In genomic region chr16:30521873-30522641, GRCh38 we compare ENCODE assay signal across 16 cellular contexts. TPM values are rescaled to one million over a fixed set of nuclear protein-coding genes. Genes with fewer than 3 reads are reported as not detected.
A peak's percentile ranks its signal among the peaks of the same experiment; 100 is the strongest.
DNase-seq lines count a peak whose midpoint lies in the region; ATAC-seq, FAIRE-seq and TF ChIP-seq lines count a peak whose summit lies in the region.
"Had no signal": no experiment of that assay in that cellular context is flagged by ENCODE, and none has a peak within 500 bp of the region (broad histone marks: within the 10 kb centered on the region; RNA-seq: fewer than 3 reads in every experiment).

No MANE protein-coding gene starts in this region.

- H3K4me3 Mint-ChIP-seq in memory B cell, result no peak overlapping the region
- no peak overlapping the region for H3K4me3 Mint-ChIP-seq in activated CD4-positive, alpha-beta T cell treated with anti-CD3 and anti-CD28 coated beads, Interleukin-2, amount 10 ng/mL, durations not matched to agents 7 days and 5 days
- H3K4me3 Mint-ChIP-seq: stimulated activated naive CD8-positive, alpha-beta T cell treated with anti-CD3 and anti-CD28 coated beads, Interleukin-15, amount 100 ng/mL, for 72 hours had no signal

- SMC1A ChIA-PET in GM12878 (lab: Charles Lee; ENCODE audit: uncharacterized antibody, unreplicated experiment), result no interaction called here

- H3K36me3 Mint-ChIP-seq in memory B cell, result peaks cover 26% of the 10 kb centered on the region
- peaks cover 42% of the 10 kb centered on the region for H3K36me3 Mint-ChIP-seq in activated CD4-positive, alpha-beta T cell treated with anti-CD3 and anti-CD28 coated beads, Interleukin-2, amount 10 ng/mL, durations not matched to agents 7 days and 5 days (ENCODE audit: low read depth)

- RAD21 ChIA-PET in GM12878 (lab: Charles Lee; ENCODE audit: unreplicated experiment), result no interaction called here

- intact Hi-C loops in GM12878 (cut with micrococcal nuclease; ENCODE audit: unreplicated experiment), result no loop called here

- H3K79me2 ChIP-seq in GM12878 (ENCODE audit: control insufficient read depth, insufficient read depth, low read length), result no peaks in the 10 kb centered on the region
- H3K79me2 ChIP-seq in smooth muscle cell (ENCODE audit: low read depth), result no peaks in the 10 kb centered on the region

- peaks cover 14 to 26% of the 10 kb centered on the region in 2 experiments for H3K36me3 ChIP-seq in GM12878 (ENCODE audit: control insufficient read depth in 2 of 2, insufficient read depth in 2 of 2, low read length in 1 of 2)
- no peaks in the 10 kb centered on the region for H3K36me3 ChIP-seq in smooth muscle cell (ENCODE audit: low read depth)

- peak; percentile 40 to 64 for DNase-seq in A549 (ENCODE audit: low read depth in 1 of 2, low spot score in 1 of 2)
- DNase-seq in HK-2 (ENCODE audit: unreplicated experiment), result peak; percentile 64
- DNase-seq in GM12878 (ENCODE audit: low read depth, low spot score), result no peak
- DNase-seq in memory B cell (ENCODE audit: low spot score in 2 of 2), result no peak
- no peak for DNase-seq in smooth muscle cell (lab: John Stamatoyannopoulos, UW; ENCODE audit: unreplicated experiment)
- DNase-seq in GM19240 (ENCODE audit: insufficient read length, low spot score), result no peak
- DNase-seq in activated CD4-positive, alpha-beta T cell treated with anti-CD3 and anti-CD28 coated beads, Interleukin-2, amount 10 ng/mL, durations not matched to agents 7 days and 5 days, result no peak
- DNase-seq: aorta; effector CD8-positive, alpha-beta T cell; HCEC 1CT; NCI-H2227 treated with DMSO at 0.1 percent for 48 hours; stimulated activated CD4-positive, alpha-beta T cell treated with anti-CD3 and anti-CD28 coated beads, Interleukin-4, amount 100 ng/mL, for 1 hour had no signal

- CTCF ChIA-PET in A549 (lab: Yijun Ruan, JAX) (interaction anchor here (0.6 to 1.1 kb wide), 5 partner anchors 9 to 474 kb away, joined by 3 to 4 read pairs (median 3); no protein-coding TSS in a partner anchor), GM12878 (lab: Yijun Ruan, JAX) (interaction anchor here (0.9 to 1.1 kb wide), 2 partner anchors 72 to 75 kb away, joined by 3 to 4 read pairs; no protein-coding TSS in a partner anchor)
- CTCF ChIA-PET in activated CD4-positive, alpha-beta T cell treated with anti-CD3 and anti-CD28 coated beads, Interleukin-2, amount 10 ng/mL, durations not matched to agents 7 days and 5 days (lab: Charles Lee), result interaction anchor here (0.8 to 1.5 kb wide), 4 partner anchors 31 to 172 kb away, joined by 3 read pairs; no protein-coding TSS in a partner anchor

- no peak overlapping the region for H3K4me3 ChIP-seq in A549
- no peak overlapping the region for H3K4me3 ChIP-seq in GM12878
- H3K4me3 ChIP-seq in smooth muscle cell, result no peak overlapping the region

- BruUV-seq in GM12878 (replicated peaks; lab: Mats Ljungman, UMichigan), result no TSS peak

- H3K9ac ChIP-seq in GM12878 (ENCODE audit: control insufficient read depth, insufficient read depth, low read length) (no peak overlapping the region), smooth muscle cell (ENCODE audit: low read depth) (no peak overlapping the region)

- no peaks in the 10 kb centered on the region for H3K9me3 Mint-ChIP-seq in memory B cell
- no peaks in the 10 kb centered on the region for H3K9me3 Mint-ChIP-seq in activated CD4-positive, alpha-beta T cell treated with anti-CD3 and anti-CD28 coated beads, Interleukin-2, amount 10 ng/mL, durations not matched to agents 7 days and 5 days
- H3K9me3 Mint-ChIP-seq: stimulated activated naive CD8-positive, alpha-beta T cell treated with anti-CD3 and anti-CD28 coated beads, Interleukin-15, amount 100 ng/mL, for 72 hours had no signal

- TF ChIP-seq RAD21 in A549 (conservative IDR thresholded peaks at IDR 0.05 in 1 of 2, IDR thresholded peaks at IDR 0.05 in 1 of 2) (no peak), GM12878 (IDR thresholded peaks at IDR 0.05; ENCODE audit: insufficient read depth, low read depth, low read length) (no peak)

- TF ChIP-seq CTCF in A549 (IDR thresholded peaks at IDR 0.05) (no peak), GM12878 (IDR thresholded peaks at IDR 0.05 in 2 of 3, conservative IDR thresholded peaks at IDR 0.05 in 1 of 3; ENCODE audit: control insufficient read depth in 2 of 3, extremely low read depth in 1 of 3, insufficient read depth in 1 of 3, low read depth in 3 of 3, low read length in 3 of 3) (no peak), smooth muscle cell (IDR thresholded peaks at IDR 0.05; ENCODE audit: borderline replicate concordance, insufficient read depth, poor library complexity, severe bottlenecking) (no peak)

- peak overlapping the region in 1 of 2 experiments; percentile 51; a peak in 3 of 6 replicates for H3K27ac ChIP-seq in A549
- no peak overlapping the region for H3K27ac ChIP-seq in GM12878 (ENCODE audit: control insufficient read depth, insufficient read depth)
- H3K27ac ChIP-seq in smooth muscle cell (ENCODE audit: low read depth), result no peak overlapping the region

- H2AFZ ChIP-seq in GM12878 (ENCODE audit: control insufficient read depth, low read depth, low read length) (no peak overlapping the region), smooth muscle cell (ENCODE audit: low read depth) (no peak overlapping the region)

- no peak for FAIRE-seq in A549 (lab: Jason Lieb, UNC)
- no peak for FAIRE-seq in GM12878 (lab: Jason Lieb, UNC)
- FAIRE-seq: frontal cortex had no signal

- peaks cover 10% of the 10 kb centered on the region for H3F3A ChIP-seq in smooth muscle cell (ENCODE audit: low read depth)

- H3K27me3 ChIP-seq in GM12878 (replicated peaks in 1 of 2; ENCODE audit: control insufficient read depth in 2 of 2, insufficient read depth in 2 of 2, low read length in 1 of 2) (no peaks in the 10 kb centered on the region), smooth muscle cell (ENCODE audit: low read depth) (no peaks in the 10 kb centered on the region)

- ATAC-seq in A549 (no peak), GM12878 (no peak), memory B cell (ENCODE audit: low read depth) (no peak), HG03025 (IDR thresholded peaks at IDR 0.05; ENCODE audit: low FRiP score, unreplicated experiment) (no peak)
- ATAC-seq: Panc1; stimulated activated naive CD8-positive, alpha-beta T cell treated with anti-CD3 and anti-CD28 coated beads, Interleukin-15, amount 100 ng/mL, for 72 hours had no signal

- H3K4me2 ChIP-seq in A549 (peak overlapping the region; percentile 24; the same call in 2 of the 3 replicates), GM12878 (ENCODE audit: control insufficient read depth, insufficient read depth) (no peak overlapping the region), smooth muscle cell (no peak overlapping the region)

- H3K4me1 Mint-ChIP-seq in memory B cell, result peaks cover 9% of the 10 kb centered on the region
- H3K4me1 Mint-ChIP-seq in activated CD4-positive, alpha-beta T cell treated with anti-CD3 and anti-CD28 coated beads, Interleukin-2, amount 10 ng/mL, durations not matched to agents 7 days and 5 days, result peaks cover 25% of the 10 kb centered on the region

- POLR2A ChIA-PET in A549 (lab: Yijun Ruan, JAX), result interaction anchor here (1.3 kb wide), 1 partner anchor 36 kb away, joined by 4 read pairs; the partner anchor contains the start of gene ZNF764
- POLR2A ChIA-PET in GM12878 (lab: Charles Lee), result interaction anchor here (1.4 kb wide), 1 partner anchor 10 kb away, joined by 3 read pairs; no protein-coding TSS in a partner anchor
- POLR2A ChIA-PET in activated CD4-positive, alpha-beta T cell treated with anti-CD3 and anti-CD28 coated beads, Interleukin-2, amount 10 ng/mL, durations not matched to agents 7 days and 5 days (lab: Charles Lee), result interaction anchor here (0.5 kb wide), 1 partner anchor 76 kb away, joined by 3 read pairs; no protein-coding TSS in a partner anchor

- 44% methylated on average over 11 of the region's 11 CpGs for WGBS in A549 (ENCODE audit: missing lambda C conversion rate)
- WGBS in GM12878 (ENCODE audit: insufficient coverage, insufficient replicate concordance, low lambda C conversion rate, missing lambda C conversion rate), result 68% methylated on average over 11 of the region's 11 CpGs
- WGBS in smooth muscle cell (ENCODE audit: low lambda C conversion rate), result 82% methylated on average over 11 of the region's 11 CpGs

- TF ChIP-seq POLR2A in A549 (IDR thresholded peaks at IDR 0.05; ENCODE audit: low read length) (no peak), GM12878 (IDR thresholded peaks at IDR 0.05; ENCODE audit: low read depth, low read length) (peak; percentile 41; the same call in 1 of the 2 replicates)

- in situ Hi-C loops in GM12878 (cut with MboI), result no loop called here

- H4K20me1 ChIP-seq in GM12878 (ENCODE audit: control insufficient read depth, insufficient read depth), result no peaks in the 10 kb centered on the region
- H4K20me1 ChIP-seq in smooth muscle cell (ENCODE audit: low read depth), result no peaks in the 10 kb centered on the region

- H3K4me1 ChIP-seq in A549, result peaks cover 20% of the 10 kb centered on the region
- H3K4me1 ChIP-seq in GM12878 (ENCODE audit: control insufficient read depth, insufficient read depth, low read length), result no peaks in the 10 kb centered on the region
- peaks cover 4% of the 10 kb centered on the region for H3K4me1 ChIP-seq in smooth muscle cell (ENCODE audit: low read depth)

- peak overlapping the region; percentile 3 for H3K27ac Mint-ChIP-seq in memory B cell
- H3K27ac Mint-ChIP-seq in activated CD4-positive, alpha-beta T cell treated with anti-CD3 and anti-CD28 coated beads, Interleukin-2, amount 10 ng/mL, durations not matched to agents 7 days and 5 days, result no peak overlapping the region

- H3K9me3 ChIP-seq in A549 (no peaks in the 10 kb centered on the region), GM12878 (replicated peaks; ENCODE audit: control insufficient read depth, insufficient read depth, low read length) (no peaks in the 10 kb centered on the region), smooth muscle cell (replicated peaks; ENCODE audit: low read depth) (no peaks in the 10 kb centered on the region)

- H3K27me3 Mint-ChIP-seq in memory B cell, result no peaks in the 10 kb centered on the region
- no peaks in the 10 kb centered on the region for H3K27me3 Mint-ChIP-seq in activated CD4-positive, alpha-beta T cell treated with anti-CD3 and anti-CD28 coated beads, Interleukin-2, amount 10 ng/mL, durations not matched to agents 7 days and 5 days
- H3K27me3 Mint-ChIP-seq: stimulated activated naive CD8-positive, alpha-beta T cell treated with anti-CD3 and anti-CD28 coated beads, Interleukin-15, amount 100 ng/mL, for 72 hours had no signal

- TF ChIP-seq EP300 in A549 (IDR thresholded peaks at IDR 0.05), result no peak
- no peak for TF ChIP-seq EP300 in GM12878 (IDR thresholded peaks at IDR 0.05; ENCODE audit: borderline replicate concordance in 1 of 2, control insufficient read depth in 1 of 2, low read depth in 2 of 2, low read length in 2 of 2)

RNA-seq across cellular contexts. Expression of gene ZNF768, which starts 4.3 kb away (rescaled TPM):
- polyA plus RNA-seq in A549 (2011; rRNA removed) (17.0 and 21.3 TPM in 2 replicates), A549 (2017; fragmentation: RNase III; extraction: RNeasy Plus Mini Kit Qiagen cat#74134 plus additional on column Dnase treatment) (27.3 to 33.6 TPM (median 31.3 TPM) in 3 replicates), GM12878 (2011; rRNA removed) (8.8 and 13.2 TPM in 2 replicates), GM12878 (2014; fragmentation: Illumina TruSeq; extraction: Trizol) (8.2 and 8.3 TPM in 2 replicates), GM12878 (2014; fragmentation: Nextera tagmentation; extraction: Ambion mirVana) (under 1 TPM; 0.05 to 0.06 TPM), GM12878 (2014; rRNA removed) (23.1 and 24.5 TPM in 2 replicates), GM12878 (2016; fragmentation: Nextera tagmentation; extraction: Ambion mirVana) (1 to 10 TPM; 2.6 to 2.7 TPM), smooth muscle cell (15.4 and 17.5 TPM in 2 replicates)
- 24.5 and 43.7 TPM in 2 replicates for polyA plus RNA-seq in A549 (2012; cell fraction: cytosol; rRNA removed)
- polyA plus RNA-seq in A549 (2012; cell fraction: nucleus; rRNA removed), result 54.9 and 62.7 TPM in 2 replicates
- polyA minus RNA-seq in A549 (2011; rRNA and poly(A)+ RNA removed), result 11.0 and 11.3 TPM in 2 replicates
- 21.4 and 21.5 TPM in 2 replicates for total RNA-seq in GM12878 (2013; cell fraction: nucleolus; rRNA removed)
- total RNA-seq in GM12878 (2014; rRNA removed) (18.3 and 21.3 TPM in 2 replicates), GM12878 (2014; rRNA removed; fragmentation: Illumina TruSeq; extraction: Trizol) (9.8 TPM in 2 replicates), GM12878 (2021) (17.3 and 19.3 TPM in 2 replicates), smooth muscle cell (17.8 and 18.6 TPM in 2 replicates)
- polyA plus RNA-seq in GM12878 (2011; ENCODE audit: low read depth), result 9.3 TPM
- polyA plus RNA-seq in GM12878 (2011; cell fraction: cytosol; rRNA removed), result 22.5 and 28.3 TPM in 2 replicates
- 50.1 and 58.1 TPM in 2 replicates for polyA plus RNA-seq in GM12878 (2011; cell fraction: nucleus; rRNA removed)
- 16.7 and 18.1 TPM in 2 replicates for polyA plus RNA-seq in GM12878 (2012)
- 7.2 and 22.8 TPM in 2 replicates for polyA minus RNA-seq in GM12878 (2011; rRNA and poly(A)+ RNA removed)
- polyA minus RNA-seq in GM12878 (2011; cell fraction: cytosol; rRNA and poly(A)+ RNA removed), result 11.4 and 12.8 TPM in 2 replicates
- polyA minus RNA-seq in GM12878 (2011; cell fraction: nucleus; rRNA and poly(A)+ RNA removed), result 5.6 and 10.4 TPM in 2 replicates
- 1 to 10 TPM; 1.9 to 2.6 TPM for total RNA-seq in activated CD4-positive, alpha-beta T cell treated with anti-CD3 and anti-CD28 coated beads, Interleukin-2, amount 10 ng/mL, durations not matched to agents 7 days and 5 days

RNA-seq across cellular contexts. Expression of gene ZNF747, which starts 12.6 kb away (rescaled TPM):
- polyA plus RNA-seq in A549 (2011; rRNA removed) (4.8 and 5.2 TPM in 2 replicates), A549 (2017; fragmentation: RNase III; extraction: RNeasy Plus Mini Kit Qiagen cat#74134 plus additional on column Dnase treatment) (3.6 to 5.0 TPM (median 4.6 TPM) in 3 replicates), GM12878 (2011; rRNA removed) (2.7 and 3.3 TPM in 2 replicates), GM12878 (2014; fragmentation: Illumina TruSeq; extraction: Trizol) (5.1 and 5.7 TPM in 2 replicates), GM12878 (2014; fragmentation: Nextera tagmentation; extraction: Ambion mirVana) (1 to 10 TPM; 1.0 to 1.2 TPM), GM12878 (2014; rRNA removed) (11.5 and 12.1 TPM in 2 replicates), GM12878 (2016; fragmentation: Nextera tagmentation; extraction: Ambion mirVana) (1 to 10 TPM; 8.6 to 8.8 TPM), smooth muscle cell (5.7 and 6.9 TPM in 2 replicates)
- 2.6 and 4.2 TPM in 2 replicates for polyA plus RNA-seq in A549 (2012; cell fraction: cytosol; rRNA removed)
- polyA plus RNA-seq in A549 (2012; cell fraction: nucleus; rRNA removed), result 3.0 and 3.8 TPM in 2 replicates
- 4.3 and 4.9 TPM in 2 replicates for polyA minus RNA-seq in A549 (2011; rRNA and poly(A)+ RNA removed)
- total RNA-seq in GM12878 (2013; cell fraction: nucleolus; rRNA removed), result 18.5 and 22.3 TPM in 2 replicates
- total RNA-seq in GM12878 (2014; rRNA removed) (13.0 and 14.3 TPM in 2 replicates), GM12878 (2014; rRNA removed; fragmentation: Illumina TruSeq; extraction: Trizol) (5.0 and 5.8 TPM in 2 replicates), GM12878 (2021) (10.7 and 12.0 TPM in 2 replicates), smooth muscle cell (5.6 and 6.3 TPM in 2 replicates)
- polyA plus RNA-seq in GM12878 (2011; ENCODE audit: low read depth), result 2.4 TPM
- polyA plus RNA-seq in GM12878 (2011; cell fraction: cytosol; rRNA removed), result 4.7 and 5.0 TPM in 2 replicates
- 3.3 and 4.6 TPM in 2 replicates for polyA plus RNA-seq in GM12878 (2011; cell fraction: nucleus; rRNA removed)
- 4.5 TPM in 2 replicates for polyA plus RNA-seq in GM12878 (2012)
- 5.1 and 6.7 TPM in 2 replicates for polyA minus RNA-seq in GM12878 (2011; rRNA and poly(A)+ RNA removed)
- polyA minus RNA-seq in GM12878 (2011; cell fraction: cytosol; rRNA and poly(A)+ RNA removed), result 2.3 and 3.8 TPM in 2 replicates
- polyA minus RNA-seq in GM12878 (2011; cell fraction: nucleus; rRNA and poly(A)+ RNA removed), result 6.5 and 10.4 TPM in 2 replicates
- total RNA-seq in activated CD4-positive, alpha-beta T cell treated with anti-CD3 and anti-CD28 coated beads, Interleukin-2, amount 10 ng/mL, durations not matched to agents 7 days and 5 days, result 10 to 100 TPM; 10.4 to 11.8 TPM

RNA-seq across cellular contexts. Expression of gene ZNF764, which starts 36.1 kb away (rescaled TPM):
- 2.9 and 3.0 TPM in 2 replicates for polyA plus RNA-seq in A549 (2011; rRNA removed)
- polyA plus RNA-seq in A549 (2012; cell fraction: cytosol; rRNA removed), result 3.6 and 4.5 TPM in 2 replicates
- 5.7 and 6.5 TPM in 2 replicates for polyA plus RNA-seq in A549 (2012; cell fraction: nucleus; rRNA removed)
- polyA plus RNA-seq in A549 (2017; fragmentation: RNase III; extraction: RNeasy Plus Mini Kit Qiagen cat#74134 plus additional on column Dnase treatment), result 3.5 to 4.0 TPM (median 4.0 TPM) in 3 replicates
- polyA minus RNA-seq in A549 (2011; rRNA and poly(A)+ RNA removed), result 2.0 and 3.1 TPM in 2 replicates
- total RNA-seq in GM12878 (2013; cell fraction: nucleolus; rRNA removed), result 16.0 TPM in 2 replicates
- 9.0 and 9.2 TPM in 2 replicates for total RNA-seq in GM12878 (2014; rRNA removed)
- 3.4 and 3.5 TPM in 2 replicates for total RNA-seq in GM12878 (2014; rRNA removed; fragmentation: Illumina TruSeq; extraction: Trizol)
- total RNA-seq in GM12878 (2021), result 11.2 and 11.9 TPM in 2 replicates
- 3.2 TPM for polyA plus RNA-seq in GM12878 (2011; ENCODE audit: low read depth)
- 2.7 and 2.8 TPM in 2 replicates for polyA plus RNA-seq in GM12878 (2011; rRNA removed)
- 5.7 and 5.8 TPM in 2 replicates for polyA plus RNA-seq in GM12878 (2011; cell fraction: cytosol; rRNA removed)
- 5.2 and 7.8 TPM in 2 replicates for polyA plus RNA-seq in GM12878 (2011; cell fraction: nucleus; rRNA removed)
- polyA plus RNA-seq in GM12878 (2012), result 5.6 and 6.1 TPM in 2 replicates
- polyA plus RNA-seq in GM12878 (2014; fragmentation: Illumina TruSeq; extraction: Trizol), result 2.8 and 3.2 TPM in 2 replicates
- polyA plus RNA-seq in GM12878 (2014; fragmentation: Nextera tagmentation; extraction: Ambion mirVana), result 1 to 10 TPM in 1 of 2 experiments, under 1 TPM in 1; 0.61 to 1.6 TPM
- polyA plus RNA-seq in GM12878 (2014; rRNA removed), result 9.5 and 10.8 TPM in 2 replicates
- 1 to 10 TPM; 4.2 to 4.8 TPM for polyA plus RNA-seq in GM12878 (2016; fragmentation: Nextera tagmentation; extraction: Ambion mirVana)
- 1.6 and 3.5 TPM in 2 replicates for polyA minus RNA-seq in GM12878 (2011; rRNA and poly(A)+ RNA removed)
- 4.0 and 4.4 TPM in 2 replicates for polyA minus RNA-seq in GM12878 (2011; cell fraction: cytosol; rRNA and poly(A)+ RNA removed)
- polyA minus RNA-seq in GM12878 (2011; cell fraction: nucleus; rRNA and poly(A)+ RNA removed), result 2.8 and 4.6 TPM in 2 replicates
- total RNA-seq in smooth muscle cell, result 1.6 and 5.0 TPM in 2 replicates
- polyA plus RNA-seq in smooth muscle cell, result 4.0 and 6.5 TPM in 2 replicates
- 10 to 100 TPM; 17.5 to 18.2 TPM for total RNA-seq in activated CD4-positive, alpha-beta T cell treated with anti-CD3 and anti-CD28 coated beads, Interleukin-2, amount 10 ng/mL, durations not matched to agents 7 days and 5 days

RNA-seq across cellular contexts. Expression of gene ZNF688, which starts 49.5 kb away (rescaled TPM):
- polyA plus RNA-seq in A549 (2011; rRNA removed), result 4.8 and 6.7 TPM in 2 replicates
- polyA plus RNA-seq in A549 (2012; cell fraction: cytosol; rRNA removed), result 5.1 and 5.6 TPM in 2 replicates
- 3.5 and 4.5 TPM in 2 replicates for polyA plus RNA-seq in A549 (2012; cell fraction: nucleus; rRNA removed)
- 4.6 to 5.4 TPM (median 4.8 TPM) in 3 replicates for polyA plus RNA-seq in A549 (2017; fragmentation: RNase III; extraction: RNeasy Plus Mini Kit Qiagen cat#74134 plus additional on column Dnase treatment)
- 1.6 and 2.4 TPM in 2 replicates for polyA minus RNA-seq in A549 (2011; rRNA and poly(A)+ RNA removed)
- 16.5 and 18.2 TPM in 2 replicates for total RNA-seq in GM12878 (2013; cell fraction: nucleolus; rRNA removed)
- 12.5 and 13.6 TPM in 2 replicates for total RNA-seq in GM12878 (2014; rRNA removed)
- 7.4 and 8.6 TPM in 2 replicates for total RNA-seq in GM12878 (2014; rRNA removed; fragmentation: Illumina TruSeq; extraction: Trizol)
- 9.2 and 12.6 TPM in 2 replicates for total RNA-seq in GM12878 (2021)
- polyA plus RNA-seq in GM12878 (2011; ENCODE audit: low read depth), result 1.7 TPM
- polyA plus RNA-seq in GM12878 (2011; rRNA removed), result 6.0 and 6.3 TPM in 2 replicates
- polyA plus RNA-seq in GM12878 (2011; cell fraction: cytosol; rRNA removed), result 5.5 and 8.8 TPM in 2 replicates
- polyA plus RNA-seq in GM12878 (2011; cell fraction: nucleus; rRNA removed), result 8.9 and 11.8 TPM in 2 replicates
- polyA plus RNA-seq in GM12878 (2012), result 5.8 and 8.9 TPM in 2 replicates
- polyA plus RNA-seq in GM12878 (2014; fragmentation: Illumina TruSeq; extraction: Trizol), result 2.7 and 8.5 TPM in 2 replicates
- polyA plus RNA-seq in GM12878 (2014; fragmentation: Nextera tagmentation; extraction: Ambion mirVana), result under 1 TPM; 0.14 to 0.88 TPM
- polyA plus RNA-seq in GM12878 (2014; rRNA removed), result 12.9 and 13.7 TPM in 2 replicates
- polyA plus RNA-seq in GM12878 (2016; fragmentation: Nextera tagmentation; extraction: Ambion mirVana), result 10 to 100 TPM; 16.2 to 17.4 TPM
- 1.2 and 2.8 TPM in 2 replicates for polyA minus RNA-seq in GM12878 (2011; rRNA and poly(A)+ RNA removed)
- polyA minus RNA-seq in GM12878 (2011; cell fraction: cytosol; rRNA and poly(A)+ RNA removed), result 2.0 and 2.2 TPM in 2 replicates
- 5.1 and 8.8 TPM in 2 replicates for polyA minus RNA-seq in GM12878 (2011; cell fraction: nucleus; rRNA and poly(A)+ RNA removed)
- total RNA-seq in smooth muscle cell, result 6.2 and 6.9 TPM in 2 replicates
- polyA plus RNA-seq in smooth muscle cell, result 16.4 and 16.8 TPM in 2 replicates
- 10 to 100 TPM; 13.3 to 13.8 TPM for total RNA-seq in activated CD4-positive, alpha-beta T cell treated with anti-CD3 and anti-CD28 coated beads, Interleukin-2, amount 10 ng/mL, durations not matched to agents 7 days and 5 days

RNA-seq across cellular contexts. Expression of gene ITGAL, which starts 49.5 kb away (rescaled TPM):
- polyA plus RNA-seq in A549 (2011; rRNA removed), result 0.40 and 0.94 TPM in 2 replicates
- polyA plus RNA-seq in A549 (2012; cell fraction: cytosol; rRNA removed), result 0.39 and 0.42 TPM in 2 replicates
- 0.31 and 0.95 TPM in 2 replicates for polyA plus RNA-seq in A549 (2012; cell fraction: nucleus; rRNA removed)
- polyA plus RNA-seq in A549 (2017; fragmentation: RNase III; extraction: RNeasy Plus Mini Kit Qiagen cat#74134 plus additional on column Dnase treatment), result 0.08 to 0.51 TPM (median 0.17 TPM) in 3 replicates
- 1.3 and 1.4 TPM in 2 replicates for polyA minus RNA-seq in A549 (2011; rRNA and poly(A)+ RNA removed)
- 150 and 164 TPM in 2 replicates for total RNA-seq in GM12878 (2013; cell fraction: nucleolus; rRNA removed)
- total RNA-seq in GM12878 (2014; rRNA removed), result 62.8 and 91.0 TPM in 2 replicates
- total RNA-seq in GM12878 (2014; rRNA removed; fragmentation: Illumina TruSeq; extraction: Trizol), result 56.2 and 65.6 TPM in 2 replicates
- 170 TPM in 2 replicates for total RNA-seq in GM12878 (2021)
- polyA plus RNA-seq in GM12878 (2011; ENCODE audit: low read depth), result 33.4 TPM
- polyA plus RNA-seq in GM12878 (2011; rRNA removed), result 73.8 and 97.2 TPM in 2 replicates
- polyA plus RNA-seq in GM12878 (2011; cell fraction: cytosol; rRNA removed), result 104 and 127 TPM in 2 replicates
- polyA plus RNA-seq in GM12878 (2011; cell fraction: nucleus; rRNA removed), result 199 and 213 TPM in 2 replicates
- polyA plus RNA-seq in GM12878 (2012), result 64.4 and 120 TPM in 2 replicates
- polyA plus RNA-seq in GM12878 (2014; fragmentation: Illumina TruSeq; extraction: Trizol), result 140 and 185 TPM in 2 replicates
- polyA plus RNA-seq in GM12878 (2014; fragmentation: Nextera tagmentation; extraction: Ambion mirVana), result 10 to 100 TPM; 10.7 to 12.1 TPM
- polyA plus RNA-seq in GM12878 (2014; rRNA removed), result 96.5 and 104 TPM in 2 replicates
- 100 to 1,000 TPM; 109 to 111 TPM for polyA plus RNA-seq in GM12878 (2016; fragmentation: Nextera tagmentation; extraction: Ambion mirVana)
- 106 and 131 TPM in 2 replicates for polyA minus RNA-seq in GM12878 (2011; rRNA and poly(A)+ RNA removed)
- polyA minus RNA-seq in GM12878 (2011; cell fraction: cytosol; rRNA and poly(A)+ RNA removed), result 80.5 and 81.6 TPM in 2 replicates
- 99.7 and 175 TPM in 2 replicates for polyA minus RNA-seq in GM12878 (2011; cell fraction: nucleus; rRNA and poly(A)+ RNA removed)
- not detected in 2 replicates for total RNA-seq in smooth muscle cell
- not detected in 2 replicates for polyA plus RNA-seq in smooth muscle cell
- 100 to 1,000 TPM; 521 to 598 TPM for total RNA-seq in activated CD4-positive, alpha-beta T cell treated with anti-CD3 and anti-CD28 coated beads, Interleukin-2, amount 10 ng/mL, durations not matched to agents 7 days and 5 days

Comparison
In these comparisons a context has a peak if more than half of its experiments do, and no peak if none do; other contexts are left out.
1. DNase-seq: peak in A549 (2 of 2) and HK-2 (single experiment); none in GM12878 (single experiment), memory B cell (0 of 2), smooth muscle cell (single experiment), GM19240 (single experiment) and activated CD4-positive, alpha-beta T cell treated with anti-CD3 and anti-CD28 coated beads, Interleukin-2, amount 10 ng/mL, durations not matched to agents 7 days and 5 days (single experiment).
2. Of the 24 proteins assayed by ChIP-seq in both GM12878 and A549: peak only in GM12878: POLR2A; only in A549: none; in both: none; in neither: 23.